In the genomic region with DNA sequence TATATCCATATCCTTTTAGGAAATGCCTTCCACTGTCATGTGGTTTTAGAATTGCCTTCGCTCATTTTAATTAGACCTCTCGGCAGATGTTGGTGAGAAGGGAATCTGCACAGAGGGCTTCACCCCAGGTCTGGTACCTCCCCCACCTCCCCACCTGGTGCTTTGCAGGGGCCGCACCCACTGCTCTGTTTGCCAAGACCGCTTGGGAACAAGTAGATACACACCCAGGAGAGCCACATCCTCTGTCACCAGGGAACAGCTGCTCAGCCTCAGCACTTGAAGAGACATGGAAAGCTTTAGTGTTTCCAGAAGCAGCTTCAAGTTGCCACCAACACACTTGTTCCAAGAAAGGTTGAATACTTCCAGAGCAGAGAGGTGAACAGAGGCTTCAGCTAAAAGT, we compare ENCODE assay signal across 18 cellular contexts. TPM values are rescaled to one million over a fixed set of nuclear protein-coding genes. Genes with fewer than 3 reads are reported as not detected.
DNase-seq lines count a peak whose midpoint lies in the region; ATAC-seq and TF ChIP-seq lines count a peak whose summit lies in the region.
"Had no signal": no experiment of that assay in that cellular context is flagged by ENCODE, and none has a peak within 500 bp of the region (broad histone marks: within the 10 kb centered on the region; RNA-seq: fewer than 3 reads in every experiment).

No MANE protein-coding gene starts in this region.

- no peak for TF ChIP-seq CTCF in ascending aorta (IDR thresholded peaks at IDR 0.05)

- ATAC-seq in left colon (peak; percentile 94), GM18907 (IDR thresholded peaks at IDR 0.05; ENCODE audit: unreplicated experiment) (no peak)
- ATAC-seq: body of pancreas; stimulated activated naive CD8-positive, alpha-beta T cell treated with anti-CD3 and anti-CD28 coated beads, Interleukin-15, amount 100 ng/mL, for 72 hours had no signal

- peak; percentile 87 for DNase-seq in DMS79 (lab: John Stamatoyannopoulos, UW)
- peak; percentile 95 for DNase-seq in NCI-H1105 (lab: John Stamatoyannopoulos, UW)
- peak; percentile 97 for DNase-seq in NCI-H69 (lab: John Stamatoyannopoulos, UW)
- peak; percentile 68 to 71 for DNase-seq in left colon
- no peak for DNase-seq in retina
- DNase-seq in activated naive CD4-positive, alpha-beta T cell treated with Interleukin-2 at 50 U/mL for 16 hours = no peak
- no peak for DNase-seq in ascending aorta (ENCODE audit: low spot score in 2 of 2)
- DNase-seq: activated gamma-delta T cell treated with Interleukin-2 at 50 U/mL for 16 hours; body of pancreas; effector memory CD4-positive, alpha-beta T cell; foreskin melanocyte; mesendoderm; small intestine; stimulated activated naive CD8-positive, alpha-beta T cell treated with anti-CD3 and anti-CD28 coated beads, Interleukin-15, amount 100 ng/mL, for 72 hours; WERI-Rb-1 had no signal

- no peaks in the 10 kb centered on the region for H3K27me3 ChIP-seq in ascending aorta
- H3K27me3 ChIP-seq: body of pancreas had no signal

- H3K27ac ChIP-seq in ascending aorta = no peak overlapping the region
- H3K27ac ChIP-seq: body of pancreas, C4-2B, WERI-Rb-1 had no signal

- no peak overlapping the region for H3K4me3 ChIP-seq in ascending aorta
- H3K4me3 ChIP-seq: body of pancreas had no signal

- H3K9me3 ChIP-seq in ascending aorta = no peaks in the 10 kb centered on the region
- H3K9me3 ChIP-seq: body of pancreas had no signal

- no peaks in the 10 kb centered on the region for H3K36me3 ChIP-seq in ascending aorta
- H3K36me3 ChIP-seq: WERI-Rb-1 had no signal

- intact Hi-C loops in left colon (cut with DNase I, micrococcal nuclease) (no loop called here), ascending aorta (cut with DNase I) (no loop called here)

- H3K4me1 ChIP-seq in ascending aorta = no peaks in the 10 kb centered on the region
- H3K4me1 ChIP-seq: body of pancreas had no signal

RNA-seq across cellular contexts. Expression of gene LRRC31, which starts 21.8 kb away (rescaled TPM):
- total RNA-seq in left colon (10 to 100 TPM; 38.5 to 62.9 TPM), ascending aorta (not detected)
- total RNA-seq: MCF 10A had no signal

RNA-seq across cellular contexts. Expression of gene LRRC34, which starts 35.2 kb away (rescaled TPM):
- total RNA-seq in left colon = under 1 TPM; 0.24 to 0.39 TPM
- total RNA-seq in ascending aorta = 3.5 TPM
- total RNA-seq: MCF 10A had no signal

RNA-seq across cellular contexts. Expression of gene LRRIQ4, which starts 35.2 kb away (rescaled TPM):
- total RNA-seq in left colon (under 1 TPM in 1 of 2 donors, not detected in 1; 0.22 TPM), ascending aorta (not detected)
- total RNA-seq: body of pancreas, MCF 10A had no signal

Comparison
In these comparisons a context has a peak if more than half of its experiments do, and no peak if none do; other contexts are left out.
1. DNase-seq: peak in DMS79 (single experiment), NCI-H1105 (single experiment), NCI-H69 (single experiment) and left colon (2 of 2); none in retina (single experiment), activated naive CD4-positive, alpha-beta T cell treated with Interleukin-2 at 50 U/mL for 16 hours (single experiment) and ascending aorta (0 of 2).
2. RNA of gene LRRC31, which starts 21.8 kb away (total RNA-seq): 38.5 to 62.9 TPM in left colon; not detected in ascending aorta (single experiment); every median in the first group is over 10 times any median in the second.